ENCODE assay signal across 17 cellular contexts in the genomic region with DNA sequence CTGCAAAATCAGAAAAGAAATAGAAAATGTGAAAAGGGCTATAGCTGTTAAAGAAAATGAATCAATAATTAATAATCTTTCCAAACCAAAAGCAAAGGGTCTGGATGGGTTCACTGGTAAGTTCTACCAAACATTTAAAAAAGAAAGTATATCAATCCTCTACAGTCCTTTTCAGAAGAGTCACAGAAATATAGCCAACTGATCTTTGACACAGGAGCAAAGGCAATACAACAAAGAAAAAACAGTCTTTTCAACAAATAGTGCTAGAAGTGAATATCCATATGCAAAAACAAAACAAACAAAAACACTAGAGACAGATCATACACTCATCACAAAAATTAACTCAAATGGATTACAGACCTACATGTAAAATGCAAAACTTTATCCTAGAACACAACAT. TPM values are rescaled to one million over a fixed set of nuclear protein-coding genes. Genes with fewer than 3 reads are reported as not detected.
DNase-seq lines count a peak whose midpoint lies in the region; ATAC-seq lines count a peak whose summit lies in the region.
"Had no signal": no experiment of that assay in that cellular context is flagged by ENCODE, and none has a peak within 500 bp of the region (broad histone marks: within the 10 kb centered on the region; RNA-seq: fewer than 3 reads in every experiment).

No MANE protein-coding gene starts in this region.

- ATAC-seq in activated T-cell treated with anti-CD3 and anti-CD28 coated beads, Interleukin-2, amount 50 U/mL, for 72 hours (replicated peaks in 1 of 2) = no peak
- no peak for ATAC-seq in central memory CD8-positive, alpha-beta T cell (replicated peaks; ENCODE audit: extremely low read depth, poor library complexity, severe bottlenecking)
- ATAC-seq in stimulated activated memory B cell treated with anti-CD40 and anti-IgM and Interleukin-4, amounts not matched to agents 10 μg/mL and 1 μg/mL and 100 μg/mL, for 72 hours = no peak
- ATAC-seq in GM21717 (IDR thresholded peaks at IDR 0.05; ENCODE audit: unreplicated experiment) = no peak
- ATAC-seq: K562 had no signal

- DNase-seq in activated T-cell treated with anti-CD3 and anti-CD28 coated beads, Interleukin-2, amount 50 U/mL, for 72 hours = no peak
- no peak for DNase-seq in activated T-cell treated with anti-CD3 and anti-CD28 coated beads for 4 hours
- DNase-seq in CD4-positive, alpha-beta memory T cell = no peak
- no peak for DNase-seq in central memory CD8-positive, alpha-beta T cell (ENCODE audit: low spot score in 2 of 2)
- DNase-seq in anterior cingulate cortex (lab: John Stamatoyannopoulos, UW) = no peak
- DNase-seq: 8988T, Caco-2, GDM1, HCEC 1CT, HFFc6, IMR-90 had no signal

- H3K9me3 ChIP-seq in CD4-positive, alpha-beta memory T cell (ENCODE audit: control insufficient read depth in 1 of 2, low read length in 2 of 2) = no peaks in the 10 kb centered on the region
- H3K9me3 ChIP-seq: Caco-2 had no signal

- H3K27me3 ChIP-seq in CD4-positive, alpha-beta memory T cell (ENCODE audit: insufficient read depth, low read length) = no peaks in the 10 kb centered on the region
- H3K27me3 ChIP-seq: BLaER1 had no signal

- H3K36me3 ChIP-seq in CD4-positive, alpha-beta memory T cell (ENCODE audit: insufficient read depth, low read length) = no peaks in the 10 kb centered on the region

- peaks cover 17 to 22% of the 10 kb centered on the region in 2 donors for H3K36me3 Mint-ChIP-seq in activated T-cell treated with anti-CD3 and anti-CD28 coated beads, Interleukin-2, amount 50 U/mL, for 72 hours (ENCODE audit: insufficient read depth in 2 of 2)
- peaks cover 31 to 40% of the 10 kb centered on the region in 2 donors for H3K36me3 Mint-ChIP-seq in CD4-positive, alpha-beta memory T cell
- H3K36me3 Mint-ChIP-seq in central memory CD8-positive, alpha-beta T cell (ENCODE audit: insufficient read depth) = peaks cover 6% of the 10 kb centered on the region
- H3K36me3 Mint-ChIP-seq in stimulated activated memory B cell treated with anti-CD40 and anti-IgM and Interleukin-4, amounts not matched to agents 10 μg/mL and 1 μg/mL and 100 μg/mL, for 72 hours = peaks cover 57% of the 10 kb centered on the region

- peaks cover 40% of the 10 kb centered on the region for H3K4me1 ChIP-seq in CD4-positive, alpha-beta memory T cell (ENCODE audit: insufficient read depth, low read length)
- H3K4me1 ChIP-seq: Caco-2 had no signal

- H3K4me3 ChIP-seq in CD4-positive, alpha-beta memory T cell (ENCODE audit: low read length in 2 of 2) = no peak overlapping the region
- H3K4me3 ChIP-seq: BLaER1, K562 had no signal

- H3K27ac ChIP-seq in CD4-positive, alpha-beta memory T cell (ENCODE audit: low read depth, low read length) = no peak overlapping the region
- H3K27ac ChIP-seq: BLaER1, HL-60 had no signal

- H3K4me3 Mint-ChIP-seq in activated T-cell treated with anti-CD3 and anti-CD28 coated beads, Interleukin-2, amount 50 U/mL, for 72 hours = no peak overlapping the region
- H3K4me3 Mint-ChIP-seq in CD4-positive, alpha-beta memory T cell = peak overlapping the region in 1 of 8 donors; percentile 27
- H3K4me3 Mint-ChIP-seq in central memory CD8-positive, alpha-beta T cell = no peak overlapping the region
- H3K4me3 Mint-ChIP-seq in stimulated activated memory B cell treated with anti-CD40 and anti-IgM and Interleukin-4, amounts not matched to agents 10 μg/mL and 1 μg/mL and 100 μg/mL, for 72 hours = no peak overlapping the region
- H3K4me3 Mint-ChIP-seq: CD14-positive monocyte, HFFc6 had no signal

- peak overlapping the region; percentile 14 for H3K27ac Mint-ChIP-seq in activated T-cell treated with anti-CD3 and anti-CD28 coated beads, Interleukin-2, amount 50 U/mL, for 72 hours
- H3K27ac Mint-ChIP-seq in CD4-positive, alpha-beta memory T cell = peak overlapping the region in 4 of 7 donors; percentile 1 to 33 (median 24)
- peak overlapping the region; percentile 12 for H3K27ac Mint-ChIP-seq in central memory CD8-positive, alpha-beta T cell (ENCODE audit: low read depth)
- peak overlapping the region; percentile 53 for H3K27ac Mint-ChIP-seq in stimulated activated memory B cell treated with anti-CD40 and anti-IgM and Interleukin-4, amounts not matched to agents 10 μg/mL and 1 μg/mL and 100 μg/mL, for 72 hours
- H3K27ac Mint-ChIP-seq: CD14-positive monocyte, HFFc6 had no signal

- H3K9me3 Mint-ChIP-seq in activated T-cell treated with anti-CD3 and anti-CD28 coated beads, Interleukin-2, amount 50 U/mL, for 72 hours = peaks cover 3 to 18% of the 10 kb centered on the region in 2 donors
- H3K9me3 Mint-ChIP-seq in CD4-positive, alpha-beta memory T cell = peaks cover 4 to 36% (median 25%) of the 10 kb centered on the region in 8 donors
- no peaks in the 10 kb centered on the region for H3K9me3 Mint-ChIP-seq in central memory CD8-positive, alpha-beta T cell
- peaks cover 20% of the 10 kb centered on the region for H3K9me3 Mint-ChIP-seq in stimulated activated memory B cell treated with anti-CD40 and anti-IgM and Interleukin-4, amounts not matched to agents 10 μg/mL and 1 μg/mL and 100 μg/mL, for 72 hours
- H3K9me3 Mint-ChIP-seq: HFFc6 had no signal

- POLR2A ChIA-PET in CD4-positive, alpha-beta memory T cell (lab: Charles Lee; ENCODE audit: partially characterized antibody) = no interaction called here

- H3K4me1 Mint-ChIP-seq in activated T-cell treated with anti-CD3 and anti-CD28 coated beads, Interleukin-2, amount 50 U/mL, for 72 hours (ENCODE audit: low read depth) = peaks cover 37% of the 10 kb centered on the region
- peaks cover 50 to 65% (median 61%) of the 10 kb centered on the region in 4 donors for H3K4me1 Mint-ChIP-seq in CD4-positive, alpha-beta memory T cell
- peaks cover 62% of the 10 kb centered on the region for H3K4me1 Mint-ChIP-seq in central memory CD8-positive, alpha-beta T cell
- H3K4me1 Mint-ChIP-seq in stimulated activated memory B cell treated with anti-CD40 and anti-IgM and Interleukin-4, amounts not matched to agents 10 μg/mL and 1 μg/mL and 100 μg/mL, for 72 hours = peaks cover 57% of the 10 kb centered on the region

- CTCF ChIA-PET in CD4-positive, alpha-beta memory T cell (lab: Charles Lee; ENCODE audit: partially characterized antibody) = interaction anchor here (1.1 kb wide), 1 partner anchor 9 kb away, joined by 4 read pairs; no protein-coding TSS in a partner anchor

- no peaks in the 10 kb centered on the region for H3K27me3 Mint-ChIP-seq in activated T-cell treated with anti-CD3 and anti-CD28 coated beads, Interleukin-2, amount 50 U/mL, for 72 hours (ENCODE audit: low read depth)
- H3K27me3 Mint-ChIP-seq in CD4-positive, alpha-beta memory T cell = no peaks in the 10 kb centered on the region
- no peaks in the 10 kb centered on the region for H3K27me3 Mint-ChIP-seq in central memory CD8-positive, alpha-beta T cell
- no peaks in the 10 kb centered on the region for H3K27me3 Mint-ChIP-seq in stimulated activated memory B cell treated with anti-CD40 and anti-IgM and Interleukin-4, amounts not matched to agents 10 μg/mL and 1 μg/mL and 100 μg/mL, for 72 hours

- intact Hi-C loops in CD4-positive, alpha-beta memory T cell (cut with micrococcal nuclease) = no loop called here

RNA-seq across cellular contexts. Expression of a gene that starts 32.6 kb away (rescaled TPM):
- total RNA-seq in activated T-cell treated with anti-CD3 and anti-CD28 coated beads, Interleukin-2, amount 50 U/mL, for 72 hours = 10 to 100 TPM; 37.3 to 44.4 TPM
- 10 to 100 TPM; 35.0 to 37.5 TPM for total RNA-seq in CD4-positive, alpha-beta memory T cell
- polyA plus RNA-seq in CD4-positive, alpha-beta memory T cell = 1 to 10 TPM in 1 of 2 donors, under 1 TPM in 1; 0.30 to 4.4 TPM
